Comparison of ENCODE assay signal across 11 cellular contexts in genomic region chr4:41160010-41160789, GRCh38. TPM values are rescaled to one million over a fixed set of nuclear protein-coding genes. Genes with fewer than 3 reads are reported as not detected.
DNase-seq lines count a peak whose midpoint lies in the region; ATAC-seq and FAIRE-seq lines count a peak whose summit lies in the region.
"Had no signal": no experiment of that assay in that cellular context is flagged by ENCODE, and none has a peak within 500 bp of the region (broad histone marks: within the 10 kb centered on the region; RNA-seq: fewer than 3 reads in every experiment).

No MANE protein-coding gene starts in this region.

- DNase-seq in EH (ENCODE audit: low read depth) (peak; percentile 93), RCC 7860 (ENCODE audit: low spot score) (peak; percentile 95), epithelial cell of prostate (ENCODE audit: low read depth, low spot score) (peak; percentile 69), neuronal stem cell (ENCODE audit: low spot score) (no peak), activated T-cell treated with anti-CD3 and anti-CD28 coated beads for 4 hours (no peak)
- DNase-seq: activated CD4-positive, alpha-beta T cell treated with anti-CD3 and anti-CD28 coated beads for 48 hours; NCI-H1436 treated with DMSO at 0.1 percent for 48 hours had no signal

- H4K91ac ChIP-seq in neuronal stem cell (ENCODE audit: low read depth, low read length, poor library complexity), result no peak overlapping the region

- peak overlapping the region; percentile 39 for H3K23ac ChIP-seq in neuronal stem cell (ENCODE audit: low read depth, low read length, poor library complexity)

- H2AK5ac ChIP-seq in neuronal stem cell (ENCODE audit: low read depth, low read length), result no peak overlapping the region

- H3K79me1 ChIP-seq in neuronal stem cell (ENCODE audit: low read depth, low read length), result no peaks in the 10 kb centered on the region

- H3K4me3 ChIP-seq in neuronal stem cell (ENCODE audit: low read length in 2 of 2), result no peak overlapping the region

- peak overlapping the region; percentile 59 for H3K4ac ChIP-seq in neuronal stem cell (ENCODE audit: low read length)

- H3K36me3 ChIP-seq in neuronal stem cell (replicated peaks in 1 of 2; ENCODE audit: control insufficient read depth in 2 of 2, insufficient read depth in 2 of 2, low read length in 2 of 2), result no peaks in the 10 kb centered on the region

- no peak overlapping the region for H2BK15ac ChIP-seq in neuronal stem cell (ENCODE audit: low read length)

- no peak overlapping the region for H3K9ac ChIP-seq in neuronal stem cell (ENCODE audit: low read depth, low read length, poor library complexity)

- no peak overlapping the region for H2BK120ac ChIP-seq in neuronal stem cell (ENCODE audit: low read depth, low read length)

- no peak overlapping the region for H4K8ac ChIP-seq in neuronal stem cell (ENCODE audit: low read depth, low read length)

- H2BK12ac ChIP-seq in neuronal stem cell (ENCODE audit: low read length), result no peak overlapping the region

- FAIRE-seq in RCC 7860 (lab: Jason Lieb, UNC), result no peak
- FAIRE-seq: GM18507 had no signal

- WGBS in neuronal stem cell (ENCODE audit: extremely low coverage in 2 of 2, insufficient read length in 2 of 2, insufficient replicate concordance in 1 of 2), 2 donors, result no CpG with 5 or more reads among the region's 10 CpGs

- H3K14ac ChIP-seq in neuronal stem cell (ENCODE audit: low read length), result no peak overlapping the region

- no peaks in the 10 kb centered on the region for H3K9me3 ChIP-seq in neuronal stem cell (replicated peaks in 1 of 2; ENCODE audit: control insufficient read depth in 2 of 2, insufficient read depth in 1 of 2, low read depth in 1 of 2, low read length in 2 of 2)

- H3K4me1 ChIP-seq in neuronal stem cell (ENCODE audit: control insufficient read depth in 2 of 2, insufficient read depth in 1 of 2, low read depth in 1 of 2, low read length in 2 of 2), result peaks cover 0 to 2% of the 10 kb centered on the region in 2 donors

- no peak overlapping the region for H3K4me2 ChIP-seq in neuronal stem cell (ENCODE audit: insufficient read depth, low read length, poor library complexity, severe bottlenecking)

- H3K18ac ChIP-seq in neuronal stem cell (ENCODE audit: low read length), result peak overlapping the region; percentile 61

- peaks cover 0 to 4% (median 0%) of the 10 kb centered on the region in 3 experiments for H3K27me3 ChIP-seq in neuronal stem cell (ENCODE audit: control insufficient read depth in 3 of 3, insufficient read depth in 3 of 3, low read depth in 1 of 3, low read length in 3 of 3)

- ATAC-seq in GM21825 (IDR thresholded peaks at IDR 0.05; ENCODE audit: unreplicated experiment) (no peak), HG03521 (IDR thresholded peaks at IDR 0.05; ENCODE audit: unreplicated experiment) (no peak)
- no peak for ATAC-seq in activated CD4-positive, CD25-positive, alpha-beta regulatory T cell treated with anti-CD3 and anti-CD28 coated beads, Interleukin-2, amount 50 U/mL, for 24 hours

- H3K27ac ChIP-seq in epithelial cell of prostate, result peak overlapping the region; percentile 96
- no peak overlapping the region for H3K27ac ChIP-seq in neuronal stem cell (replicated peaks; ENCODE audit: low read length)

- no peak overlapping the region for H2BK5ac ChIP-seq in neuronal stem cell (ENCODE audit: low read length)

- no peak overlapping the region for H2AFZ ChIP-seq in neuronal stem cell (ENCODE audit: low read length)

RNA-seq across cellular contexts. Expression of gene APBB2, which starts 54.1 kb away (rescaled TPM):
- 37.8 TPM for polyA plus RNA-seq in neuronal stem cell (2013, experiment 1 of 2)
- polyA plus RNA-seq in neuronal stem cell (2013, experiment 2 of 2), result 37.2 TPM

Comparison
In these comparisons a context has a peak if more than half of its experiments do, and no peak if none do; other contexts are left out.
1. DNase-seq: peak in EH (single experiment), RCC 7860 (single experiment) and epithelial cell of prostate (single experiment); none in neuronal stem cell (single experiment) and activated T-cell treated with anti-CD3 and anti-CD28 coated beads for 4 hours (single experiment).